Comparison of ENCODE assay signal across 6 cellular contexts in genomic region chr19:48896191-48896720, GRCh38. TPM values are rescaled to one million over a fixed set of nuclear protein-coding genes. Genes with fewer than 3 reads are reported as not detected.
A peak's percentile ranks its signal among the peaks of the same experiment; 100 is the strongest.
DNase-seq lines count a peak whose midpoint lies in the region; ATAC-seq and TF ChIP-seq lines count a peak whose summit lies in the region.

No MANE protein-coding gene starts in this region.

- peak overlapping the region; percentile 21 for H3K4me3 ChIP-seq in cardiac muscle cell

- TF ChIP-seq CTCF in cardiac muscle cell (IDR thresholded peaks at IDR 0.05; ENCODE audit: low read depth, low read length) = no peak

- DNase-seq in NCI-H748 (lab: John Stamatoyannopoulos, UW; ENCODE audit: unreplicated experiment) (peak; percentile 29), NCI-H748 treated with DMSO at 0.1 percent for 48 hours (lab: John Stamatoyannopoulos, UW) (no peak), cardiac muscle cell (ENCODE audit: low read depth in 1 of 2, low spot score in 1 of 2) (peak; percentile 75 to 79), midbrain (lab: John Stamatoyannopoulos, UW) (no peak)
- peak; percentile 71 for DNase-seq in stimulated activated naive CD8-positive, alpha-beta T cell treated with anti-CD3 and anti-CD28 coated beads, Interleukin-15, Interleukin-2, amounts not matched to agents 100 U/mL and 50 U/mL, for 24 hours

- peaks cover 4% of the 10 kb centered on the region for H3K4me1 ChIP-seq in cardiac muscle cell (ENCODE audit: low read depth)

- no peaks in the 10 kb centered on the region for H3K36me3 ChIP-seq in cardiac muscle cell

- H3K9me3 ChIP-seq in cardiac muscle cell (ENCODE audit: low read depth) = no peaks in the 10 kb centered on the region

- H3K27me3 ChIP-seq in cardiac muscle cell = no peaks in the 10 kb centered on the region

- ATAC-seq in stimulated activated naive CD8-positive, alpha-beta T cell treated with anti-CD3 and anti-CD28 coated beads, Interleukin-15, Interleukin-2, amounts not matched to agents 100 U/mL and 50 U/mL, for 24 hours = peak; percentile 42
- ATAC-seq in HG02642 (IDR thresholded peaks at IDR 0.05; ENCODE audit: poor library complexity, unreplicated experiment) = no peak

- H3K27ac ChIP-seq in cardiac muscle cell = peak overlapping the region; percentile 68

RNA-seq across cellular contexts. Expression of gene TULP2, which starts 2.3 kb away (rescaled TPM):
- 0.25 and 2.0 TPM in 2 replicates for total RNA-seq in cardiac muscle cell
- 0.26 and 1.0 TPM in 2 replicates for polyA plus RNA-seq in cardiac muscle cell

RNA-seq across cellular contexts. Expression of gene NUCB1, which starts 3.9 kb away (rescaled TPM):
- total RNA-seq in cardiac muscle cell = 274 and 337 TPM in 2 replicates
- 230 and 290 TPM in 2 replicates for polyA plus RNA-seq in cardiac muscle cell

RNA-seq across cellular contexts. Expression of gene PPP1R15A, which starts 24.0 kb away (rescaled TPM):
- total RNA-seq in cardiac muscle cell = 54.1 and 85.1 TPM in 2 replicates
- polyA plus RNA-seq in cardiac muscle cell = 87.6 and 95.7 TPM in 2 replicates

RNA-seq across cellular contexts. Expression of gene PLEKHA4, which starts 27.8 kb away (rescaled TPM):
- 22.5 and 27.1 TPM in 2 replicates for total RNA-seq in cardiac muscle cell
- polyA plus RNA-seq in cardiac muscle cell = 29.4 and 37.1 TPM in 2 replicates

RNA-seq across cellular contexts. Expression of gene DHDH, which starts 37.2 kb away (rescaled TPM):
- 2.2 and 4.8 TPM in 2 replicates for total RNA-seq in cardiac muscle cell
- 7.0 and 10.2 TPM in 2 replicates for polyA plus RNA-seq in cardiac muscle cell

Comparison
In these comparisons a context has a peak if more than half of its experiments do, and no peak if none do; other contexts are left out.
1. DNase-seq: peak in NCI-H748 (single experiment), cardiac muscle cell (2 of 2) and stimulated activated naive CD8-positive, alpha-beta T cell treated with anti-CD3 and anti-CD28 coated beads, Interleukin-15, Interleukin-2, amounts not matched to agents 100 U/mL and 50 U/mL, for 24 hours (single experiment); none in NCI-H748 treated with DMSO at 0.1 percent for 48 hours (single experiment) and midbrain (single experiment).